ENCODE assay signal across 1 cellular context in genomic region chr1:100896481-100896982, GRCh38.
TF ChIP-seq lines count a peak whose summit lies in the region.

No MANE protein-coding gene starts in this region.

TF ChIP-seq in HepG2, 621 proteins besides CTCF, POLR2A, EP300 and RAD21 (continued from another document and continues in another):
- TF ChIP-seq PAXIP1 (CRISPR knock-in tag; conservative IDR thresholded peaks at IDR 0.05) (peak; percentile 12; the same call in 1 of the 2 replicates), HIVEP1 (CRISPR knock-in tag; IDR thresholded peaks at IDR 0.05) (0 out of 2 replicates have a peak, but pooled peaks have one; percentile 2), JARID2 (CRISPR knock-in tag; IDR thresholded peaks at IDR 0.05; ENCODE audit: insufficient replicate concordance) (no peak), MYC (CRISPR knock-in tag; IDR thresholded peaks at IDR 0.05; ENCODE audit: borderline replicate concordance) (0 out of 2 replicates have a peak, but pooled peaks have one; percentile 5), SIN3A (IDR thresholded peaks at IDR 0.05; ENCODE audit: borderline replicate concordance, low read depth, low read length) (no peak), ZNF24 (IDR thresholded peaks at IDR 0.05) (no peak), GATAD1 (CRISPR knock-in tag; IDR thresholded peaks at IDR 0.05) (peak; percentile 41; the same call in 1 of the 2 replicates), HOXA5 (CRISPR knock-in tag; IDR thresholded peaks at IDR 0.05) (0 out of 2 replicates have a peak, but pooled peaks have one; percentile 10), FOXA1 (IDR thresholded peaks at IDR 0.05) (no peak), FOXA1 (CRISPR knock-in tag; IDR thresholded peaks at IDR 0.05) (peak; percentile 37; the same call in 1 of the 2 replicates), ZFP91 (CRISPR knock-in tag; IDR thresholded peaks at IDR 0.05; ENCODE audit: borderline replicate concordance) (0 out of 2 replicates have a peak, but pooled peaks have one; percentile 11), ZFX (CRISPR knock-in tag; IDR thresholded peaks at IDR 0.05; ENCODE audit: low read depth) (peak; percentile 42), ZBTB40 (IDR thresholded peaks at IDR 0.05) (no peak), ZBTB40 (CRISPR knock-in tag; IDR thresholded peaks at IDR 0.05) (no peak), ZNF788 (CRISPR knock-in tag; IDR thresholded peaks at IDR 0.05; ENCODE audit: borderline replicate concordance) (0 out of 2 replicates have a peak, but pooled peaks have one; percentile 22), PLRG1 (conservative IDR thresholded peaks at IDR 0.05) (no peak), THYN1 (CRISPR knock-in tag; IDR thresholded peaks at IDR 0.05; ENCODE audit: borderline replicate concordance, low read depth) (0 out of 2 replicates have a peak, but pooled peaks have one; percentile 51), ZNF615 (CRISPR knock-in tag; IDR thresholded peaks at IDR 0.05; ENCODE audit: borderline replicate concordance) (no peak), ZNF142 (CRISPR knock-in tag; IDR thresholded peaks at IDR 0.05) (no peak), ASH2L (IDR thresholded peaks at IDR 0.05; ENCODE audit: insufficient read length, low read depth, low read length) (peak; percentile 15), ZNF546 (CRISPR knock-in tag; conservative IDR thresholded peaks at IDR 0.05) (0 out of 2 replicates have a peak, but pooled peaks have one; percentile 11), DMAP1 (CRISPR knock-in tag; IDR thresholded peaks at IDR 0.05) (peak; percentile 57; the same call in 1 of the 2 replicates), RARG (CRISPR knock-in tag; IDR thresholded peaks at IDR 0.05; ENCODE audit: low read depth) (no peak), ATF5 (CRISPR knock-in tag; IDR thresholded peaks at IDR 0.05; ENCODE audit: low read depth) (no peak), DMTF1 (CRISPR knock-in tag; IDR thresholded peaks at IDR 0.05) (0 out of 2 replicates have a peak, but pooled peaks have one; percentile 56), ZBTB3 (CRISPR knock-in tag; IDR thresholded peaks at IDR 0.05; ENCODE audit: borderline replicate concordance, low read depth) (0 out of 2 replicates have a peak, but pooled peaks have one; percentile 40), PCBP2 (optimal IDR thresholded peaks at IDR 0.05; ENCODE audit: low read depth, low read length, poor library complexity, severe bottlenecking) (no peak), CENPT (CRISPR knock-in tag; IDR thresholded peaks at IDR 0.05; ENCODE audit: low read depth) (no peak), POLR2AphosphoS5 (IDR thresholded peaks at IDR 0.05; ENCODE audit: low read depth, low read length) (0 out of 2 replicates have a peak, but pooled peaks have one; percentile 41)
